Comparison of ENCODE assay signal across 25 cellular contexts in the genomic region with DNA sequence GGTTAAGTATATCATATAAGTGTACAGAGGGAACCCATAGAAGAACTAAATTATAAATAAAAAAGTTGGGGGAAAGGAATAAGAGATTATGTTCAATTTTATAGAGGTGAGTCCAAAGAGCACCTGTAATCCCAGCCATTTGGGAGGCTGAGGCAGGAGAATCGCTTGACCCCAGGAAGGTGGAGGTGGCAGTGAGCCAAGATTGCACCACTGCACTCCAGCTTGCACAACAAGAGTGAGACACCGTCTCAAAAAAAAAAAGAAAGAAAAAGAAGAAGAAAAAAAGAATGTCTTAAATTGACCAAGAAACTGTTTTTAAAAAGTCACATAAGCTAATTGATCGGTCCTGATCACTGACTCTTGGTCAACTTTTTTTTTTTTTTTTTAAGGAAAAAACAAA.
"Had no signal": no experiment of that assay in that cellular context is flagged by ENCODE, and none has a peak within 500 bp of the region (broad histone marks: within the 10 kb centered on the region; RNA-seq: fewer than 3 reads in every experiment).

No MANE protein-coding gene starts in this region.

- H3K27ac ChIP-seq: brain microvascular endothelial cell, SK-N-MC, VCaP had no signal

- H3K36me3 ChIP-seq: brain microvascular endothelial cell had no signal

- ATAC-seq: activated naive CD4-positive, alpha-beta T cell treated with anti-CD3 and anti-CD28 coated beads, Interleukin-2, amount 50 U/mL, for 72 hours; activated naive CD8-positive, alpha-beta T cell treated with anti-CD3 and anti-CD28 coated beads, Interleukin-2, amount 50 U/mL, for 24 hours; activated T-cell treated with anti-CD3 and anti-CD28 coated beads, Interleukin-2, amount 50 U/mL, for 4 hours; Right ventricle myocardium inferior; T-cell had no signal

- H3K27me3 ChIP-seq: brain microvascular endothelial cell had no signal

- DNase-seq: activated CD4-positive, alpha-beta memory T cell treated with anti-CD3 and anti-CD28 coated beads for 36 hours; activated CD4-positive, alpha-beta T cell treated with anti-CD3 and anti-CD28 coated beads, Interleukin-2, amount 10 ng/mL, durations not matched to agents 7 days and 5 days; activated CD4-positive, CD25-positive, alpha-beta regulatory T cell; activated CD8-positive, alpha-beta memory T cell treated with anti-CD3 and anti-CD28 coated beads for 24 hours; activated effector memory CD4-positive, alpha-beta T cell treated with anti-CD3 and anti-CD28 coated beads, Interleukin-2, amount 50 U/mL, for 16 hours; activated naive CD4-positive, alpha-beta T cell treated with Interleukin-2 at 50 U/mL for 16 hours; activated naive CD8-positive, alpha-beta T cell treated with anti-CD3 and anti-CD28 coated beads, Interleukin-2, amount 50 U/mL, for 24 hours; activated T-cell treated with anti-CD3 and anti-CD28 coated beads, Interleukin-2, amount 50 U/mL, for 4 hours; amygdala; brain microvascular endothelial cell; cerebellar nuclear complex; MM.1S; NCI-H1092; NCI-H1930; NCI-H2171 treated with DMSO at 0.1 percent for 48 hours; NCI-H226; NCI-H526; NCI-H82; T-cell; T-helper 2 cell; T1000 had no signal

- H3K4me3 ChIP-seq: SK-N-MC had no signal
